ENCODE assay signal across 13 cellular contexts in the genomic region with DNA sequence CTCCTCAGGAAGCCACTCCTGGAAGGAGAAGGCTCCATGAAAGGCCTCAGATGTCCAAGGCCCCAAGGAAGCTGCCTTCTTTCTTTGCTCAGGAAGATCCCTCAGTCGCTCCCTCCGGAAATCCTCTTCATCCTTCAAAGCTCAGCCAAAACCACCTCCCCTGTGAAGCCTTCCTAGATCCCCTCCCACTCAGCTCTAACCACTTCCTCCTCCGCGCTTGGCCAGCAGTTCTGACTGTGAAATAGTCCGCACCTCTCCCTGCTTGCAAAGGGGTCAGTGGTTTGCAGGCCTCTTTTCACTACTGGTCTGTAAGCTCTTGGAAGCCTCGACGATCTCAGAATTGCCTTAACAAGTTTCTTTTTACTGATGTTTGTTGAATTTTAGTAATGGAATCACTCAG. TPM values are rescaled to one million over a fixed set of nuclear protein-coding genes. Genes with fewer than 3 reads are reported as not detected.
DNase-seq lines count a peak whose midpoint lies in the region; ATAC-seq and TF ChIP-seq lines count a peak whose summit lies in the region.
"Had no signal": no experiment of that assay in that cellular context is flagged by ENCODE, and none has a peak within 500 bp of the region (broad histone marks: within the 10 kb centered on the region; RNA-seq: fewer than 3 reads in every experiment).

No MANE protein-coding gene starts in this region.

- peak overlapping the region; percentile 90 to 91 for H3K27ac Mint-ChIP-seq in effector memory CD8-positive, alpha-beta T cell
- H3K27ac Mint-ChIP-seq: endodermal cell had no signal

- no peaks in the 10 kb centered on the region for H3K79me2 ChIP-seq in OCI-LY3 (ENCODE audit: low read length)

- H3K4me3 ChIP-seq in OCI-LY3 (ENCODE audit: low read length) (no peak overlapping the region), psoas muscle (no peak overlapping the region)
- H3K4me3 ChIP-seq: SJSA1 had no signal

- no peaks in the 10 kb centered on the region for H3K27me3 ChIP-seq in OCI-LY3 (ENCODE audit: low read depth, low read length)
- H3K27me3 ChIP-seq in psoas muscle (ENCODE audit: insufficient read depth in 3 of 3, low read length in 2 of 3) = no peaks in the 10 kb centered on the region
- H3K27me3 ChIP-seq: SJSA1 had no signal

- 0 out of 2 replicates have a peak overlapping the region, but pooled peaks have one; percentile 26 for H3K4me2 ChIP-seq in OCI-LY3 (ENCODE audit: low read length)

- H3K36me3 ChIP-seq in OCI-LY3 (replicated peaks; ENCODE audit: low read depth, low read length) = no peaks in the 10 kb centered on the region
- peaks cover 0 to 10% of the 10 kb centered on the region in 2 donors for H3K36me3 ChIP-seq in psoas muscle (ENCODE audit: insufficient read depth in 1 of 2, low read depth in 1 of 2)

- DNase-seq in SIG-M5 treated with dmso at 0.1 percent for 504 hours (lab: John Stamatoyannopoulos, UW; ENCODE audit: unreplicated experiment) (peak; percentile 36), SIG-M5 (lab: John Stamatoyannopoulos, UW) (no peak), psoas muscle (no peak)
- no peak for DNase-seq in effector memory CD8-positive, alpha-beta T cell
- DNase-seq: endodermal cell; NCI-H2227 treated with DMSO at 0.1 percent for 48 hours; stimulated activated CD4-positive, alpha-beta T cell treated with anti-CD3 and anti-CD28 coated beads, Interleukin-4, amount 100 ng/mL, for 1 hour had no signal

- no peak overlapping the region for H3K27ac ChIP-seq in OCI-LY3 (ENCODE audit: low read length)
- no peak overlapping the region for H3K27ac ChIP-seq in psoas muscle
- H3K27ac ChIP-seq: 22Rv1, SJSA1 had no signal

- H3K4me3 Mint-ChIP-seq in effector memory CD8-positive, alpha-beta T cell = peak overlapping the region; percentile 68 to 72
- H3K4me3 Mint-ChIP-seq: endodermal cell had no signal

- intact Hi-C loops in psoas muscle (cut with DNase I) = no loop called here

- H3K9ac ChIP-seq in OCI-LY3 (ENCODE audit: low read length) = no peak overlapping the region

- H3K4me1 ChIP-seq in OCI-LY3 (ENCODE audit: low read length) (peaks cover 18% of the 10 kb centered on the region), psoas muscle (peaks cover 10% of the 10 kb centered on the region)
- H3K4me1 ChIP-seq: SJSA1 had no signal

- no peaks in the 10 kb centered on the region for H4K20me1 ChIP-seq in OCI-LY3 (ENCODE audit: insufficient read depth, low read length)

- H3K27me3 Mint-ChIP-seq in effector memory CD8-positive, alpha-beta T cell = no peaks in the 10 kb centered on the region

- H3K9me3 Mint-ChIP-seq in effector memory CD8-positive, alpha-beta T cell = no peaks in the 10 kb centered on the region
- H3K9me3 Mint-ChIP-seq: endodermal cell had no signal

- no peak overlapping the region for H2AFZ ChIP-seq in OCI-LY3 (ENCODE audit: low read depth, low read length)

- WGBS in psoas muscle, 3 donors = 79 to 82% (median 79%) methylated on average over 7 of the region's 7 CpGs

- peaks cover 31 to 38% of the 10 kb centered on the region in 2 donors for H3K4me1 Mint-ChIP-seq in effector memory CD8-positive, alpha-beta T cell (ENCODE audit: low read depth in 2 of 2)
- H3K4me1 Mint-ChIP-seq: endodermal cell had no signal

- TF ChIP-seq CTCF in OCI-LY3 (IDR thresholded peaks at IDR 0.05; ENCODE audit: low read depth, low read length) (no peak), psoas muscle (IDR thresholded peaks at IDR 0.05) (no peak)

- ATAC-seq in GM21786 (IDR thresholded peaks at IDR 0.05; ENCODE audit: unreplicated experiment) = peak; percentile 54
- peak; percentile 44 for ATAC-seq in effector memory CD8-positive, alpha-beta T cell (replicated peaks)
- no peak for ATAC-seq in HG03097 (IDR thresholded peaks at IDR 0.05; ENCODE audit: low FRiP score, unreplicated experiment)
- no peak for ATAC-seq in psoas muscle
- no peak for ATAC-seq in GM18861 (IDR thresholded peaks at IDR 0.05; ENCODE audit: unreplicated experiment)

- H3K9me3 ChIP-seq in OCI-LY3 (ENCODE audit: insufficient read depth, low read length) (no peaks in the 10 kb centered on the region), psoas muscle (no peaks in the 10 kb centered on the region)
- H3K9me3 ChIP-seq: SJSA1 had no signal

- H3K36me3 Mint-ChIP-seq in effector memory CD8-positive, alpha-beta T cell (ENCODE audit: insufficient read depth) = peaks cover 7% of the 10 kb centered on the region

RNA-seq across cellular contexts. Expression of a gene that starts 23.9 kb away (rescaled TPM):
- 10 to 100 TPM in 1 of 4 donors, 1 to 10 TPM in 3; 1.7 to 13.2 (median 3.8) TPM for total RNA-seq in psoas muscle
- polyA plus RNA-seq in psoas muscle = 1 to 10 TPM in 2 of 3 donors, under 1 TPM in 1; 0.46 to 1.6 (median 1.2) TPM

RNA-seq across cellular contexts. Expression of a gene that starts 55.7 kb away (rescaled TPM):
- 10 to 100 TPM; 11.5 to 17.7 (median 16.0) TPM for total RNA-seq in psoas muscle
- polyA plus RNA-seq in psoas muscle = 10 to 100 TPM; 11.6 to 29.1 (median 12.2) TPM

Comparison
In these comparisons a context has a peak if more than half of its experiments do, and no peak if none do; other contexts are left out.
1. ATAC-seq: peak in GM21786 (single experiment) and effector memory CD8-positive, alpha-beta T cell (single experiment); none in HG03097 (single experiment), psoas muscle (0 of 4) and GM18861 (single experiment).